In genomic region chr2:209648714-209649113, GRCh38 we compare ENCODE assay signal across 1 cellular context.
TF ChIP-seq lines count a peak whose summit lies in the region.

No MANE protein-coding gene starts in this region.

TF ChIP-seq in IMR-90, 13 proteins besides CTCF, POLR2A, EP300 and RAD21:
- no peak for TF ChIP-seq CHD1 (IDR thresholded peaks at IDR 0.05; ENCODE audit: low read depth, low read length)
- no peak for TF ChIP-seq MXI1 (IDR thresholded peaks at IDR 0.05; ENCODE audit: borderline replicate concordance, low read depth, low read length)
- TF ChIP-seq MAZ (IDR thresholded peaks at IDR 0.05; ENCODE audit: borderline replicate concordance, low read depth, low read length), result no peak
- TF ChIP-seq RFX5 (IDR thresholded peaks at IDR 0.05; ENCODE audit: low read depth, low read length), result no peak
- TF ChIP-seq MAFK (IDR thresholded peaks at IDR 0.05; ENCODE audit: low read depth, low read length), result no peak
- TF ChIP-seq, protein P1, sequence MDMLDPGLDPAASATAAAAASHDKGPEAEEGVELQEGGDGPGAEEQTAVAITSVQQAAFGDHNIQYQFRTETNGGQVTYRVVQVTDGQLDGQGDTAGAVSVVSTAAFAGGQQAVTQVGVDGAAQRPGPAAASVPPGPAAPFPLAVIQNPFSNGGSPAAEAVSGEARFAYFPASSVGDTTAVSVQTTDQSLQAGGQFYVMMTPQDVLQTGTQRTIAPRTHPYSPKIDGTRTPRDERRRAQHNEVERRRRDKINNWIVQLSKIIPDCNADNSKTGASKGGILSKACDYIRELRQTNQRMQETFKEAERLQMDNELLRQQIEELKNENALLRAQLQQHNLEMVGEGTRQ (IDR thresholded peaks at IDR 0.05; ENCODE audit: low read depth, low read length), result no peak
- TF ChIP-seq, protein P2, sequence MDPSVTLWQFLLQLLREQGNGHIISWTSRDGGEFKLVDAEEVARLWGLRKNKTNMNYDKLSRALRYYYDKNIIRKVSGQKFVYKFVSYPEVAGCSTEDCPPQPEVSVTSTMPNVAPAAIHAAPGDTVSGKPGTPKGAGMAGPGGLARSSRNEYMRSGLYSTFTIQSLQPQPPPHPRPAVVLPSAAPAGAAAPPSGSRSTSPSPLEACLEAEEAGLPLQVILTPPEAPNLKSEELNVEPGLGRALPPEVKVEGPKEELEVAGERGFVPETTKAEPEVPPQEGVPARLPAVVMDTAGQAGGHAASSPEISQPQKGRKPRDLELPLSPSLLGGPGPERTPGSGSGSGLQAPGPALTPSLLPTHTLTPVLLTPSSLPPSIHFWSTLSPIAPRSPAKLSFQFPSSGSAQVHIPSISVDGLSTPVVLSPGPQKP (IDR thresholded peaks at IDR 0.05; ENCODE audit: borderline replicate concordance, low read depth, low read length), result no peak
- no peak for TF ChIP-seq NFE2L2 (IDR thresholded peaks at IDR 0.05; ENCODE audit: low read depth, low read length)
- no peak for TF ChIP-seq FOS (IDR thresholded peaks at IDR 0.05; ENCODE audit: low read depth, low read length)
- no peak for TF ChIP-seq RCOR1 (IDR thresholded peaks at IDR 0.05; ENCODE audit: insufficient replicate concordance, low read length)
- TF ChIP-seq CEBPB (IDR thresholded peaks at IDR 0.05; ENCODE audit: low read depth, low read length), result no peak
- no peak for TF ChIP-seq BHLHE40 (IDR thresholded peaks at IDR 0.05; ENCODE audit: low read depth, low read length)
- TF ChIP-seq SMC3 (IDR thresholded peaks at IDR 0.05; ENCODE audit: low read depth, low read length), result no peak
